In genomic region chr3:157310329-157311065, GRCh38 we compare ENCODE assay signal across 14 cellular contexts.
DNase-seq lines count a peak whose midpoint lies in the region; ATAC-seq lines count a peak whose summit lies in the region.
"Had no signal": no experiment of that assay in that cellular context is flagged by ENCODE, and none has a peak within 500 bp of the region (broad histone marks: within the 10 kb centered on the region; RNA-seq: fewer than 3 reads in every experiment).

No MANE protein-coding gene starts in this region.

- peak overlapping the region; percentile 93 for H3K27ac ChIP-seq in ACC112 (ENCODE audit: low read depth, low read length)
- H3K27ac ChIP-seq: psoas muscle, upper lobe of left lung had no signal

- no peaks in the 10 kb centered on the region for H3K27me3 ChIP-seq in ACC112 (ENCODE audit: insufficient read depth, low read length)
- H3K27me3 ChIP-seq: upper lobe of left lung had no signal

- ATAC-seq in GM19351 (IDR thresholded peaks at IDR 0.05; ENCODE audit: unreplicated experiment): peak; percentile 67
- ATAC-seq in HG02870 (IDR thresholded peaks at IDR 0.05; ENCODE audit: unreplicated experiment): peak; percentile 78
- ATAC-seq: psoas muscle, T-cell had no signal

- no peak overlapping the region for H3K4me3 ChIP-seq in ACC112 (ENCODE audit: low read depth, low read length)
- H3K4me3 ChIP-seq: psoas muscle, upper lobe of left lung had no signal

- H3K79me2 ChIP-seq in ACC112 (ENCODE audit: control insufficient read depth, insufficient read depth, low read length, unreplicated experiment): no peaks in the 10 kb centered on the region

- in situ Hi-C loops in G401 (cut with HindIII; ENCODE audit: low sequenced_read_pairs): no loop called here

- DNase-seq in RKO (ENCODE audit: low spot score) (peak; percentile 24), G401 (ENCODE audit: low spot score) (no peak), NCI-H1092 (lab: John Stamatoyannopoulos, UW) (no peak), pons (ENCODE audit: low spot score) (no peak)
- no peak for DNase-seq in stimulated activated CD4-positive, alpha-beta T cell treated with anti-CD3 and anti-CD28 coated beads, Interleukin-12 subunit alpha, Interleukin-12 subunit beta, amount 100 ng/mL, for 4 hours
- DNase-seq: activated CD4-positive, alpha-beta T cell treated with anti-CD3 and anti-CD28 coated beads for 1 hour; activated naive CD8-positive, alpha-beta T cell treated with anti-CD3 and anti-CD28 coated beads, Interleukin-2, amount 10 ng/mL, durations not matched to agents 7 days and 5 days; NCI-H226; psoas muscle; T-cell; upper lobe of left lung had no signal

- peaks cover 11% of the 10 kb centered on the region; the same call in 1 of the 2 replicates for H3K36me3 ChIP-seq in ACC112 (ENCODE audit: insufficient read depth, low read length)
- H3K36me3 ChIP-seq: upper lobe of left lung had no signal

- H2AFZ ChIP-seq in ACC112 (ENCODE audit: low read length, unreplicated experiment): no peak overlapping the region

- H3K4me1 ChIP-seq in ACC112 (ENCODE audit: control insufficient read depth, insufficient read depth, low read length, unreplicated experiment): peaks cover 47% of the 10 kb centered on the region
- H3K4me1 ChIP-seq: psoas muscle, upper lobe of left lung had no signal
